ENCODE assay signal across 13 cellular contexts in genomic region chr1:7149080-7149838, GRCh38.
A peak's percentile ranks its signal among the peaks of the same experiment; 100 is the strongest.
DNase-seq lines count a peak whose midpoint lies in the region; FAIRE-seq and TF ChIP-seq lines count a peak whose summit lies in the region.
"Had no signal": no experiment of that assay in that cellular context is flagged by ENCODE, and none has a peak within 500 bp of the region (broad histone marks: within the 10 kb centered on the region; RNA-seq: fewer than 3 reads in every experiment).

No MANE protein-coding gene starts in this region.

- DNase-seq in EH (ENCODE audit: low read depth) = peak; percentile 41
- DNase-seq in bronchial epithelial cell (ENCODE audit: low read depth) = peak; percentile 2
- DNase-seq in iris pigment epithelial cell (ENCODE audit: low read depth) = peak; percentile 18
- peak; percentile 84 for DNase-seq in retinal pigment epithelial cell (ENCODE audit: low read depth)
- DNase-seq in stimulated activated CD4-positive, alpha-beta T cell treated with anti-CD3 and anti-CD28 coated beads, Interleukin-12 subunit alpha, Interleukin-12 subunit beta, amount 100 ng/mL, for 4 hours = no peak
- no peak for DNase-seq in RCC 7860 (ENCODE audit: low spot score)
- DNase-seq in GM03348 (ENCODE audit: low spot score) = no peak
- no peak for DNase-seq in NCI-H1092 treated with DMSO at 0.1 percent for 48 hours (lab: John Stamatoyannopoulos, UW)
- DNase-seq: activated CD4-positive, alpha-beta T cell treated with anti-CD3 and anti-CD28 coated beads for 48 hours; glutamatergic neuron; naive thymus-derived CD4-positive, alpha-beta T cell; NCI-H2227 treated with DMSO at 0.1 percent for 48 hours; stimulated activated CD4-positive, alpha-beta T cell treated with anti-CD3 and anti-CD28 coated beads, Interleukin-4, amount 100 ng/mL, for 1 hour had no signal

- peak overlapping the region; percentile 2 for H3K4me3 ChIP-seq in bronchial epithelial cell (ENCODE audit: low read depth, low read length)
- H3K4me3 ChIP-seq in retinal pigment epithelial cell (ENCODE audit: low read length) = no peak overlapping the region

- FAIRE-seq in bronchial epithelial cell (lab: Jason Lieb, UNC) (no peak), RCC 7860 (lab: Jason Lieb, UNC) (no peak)

- TF ChIP-seq CTCF in bronchial epithelial cell (IDR thresholded peaks at IDR 0.05; ENCODE audit: insufficient read depth, low read length, severe bottlenecking) (no peak), retinal pigment epithelial cell (conservative IDR thresholded peaks at IDR 0.05; ENCODE audit: low read depth, low read length) (no peak)

- no peaks in the 10 kb centered on the region for H3K36me3 ChIP-seq in bronchial epithelial cell (ENCODE audit: control insufficient read depth, insufficient read depth, low read length)

- H3K27me3 ChIP-seq in bronchial epithelial cell (ENCODE audit: control insufficient read depth, insufficient read depth, low read length) = peaks cover 4% of the 10 kb centered on the region

Comparison
In these comparisons a context has a peak if more than half of its experiments do, and no peak if none do; other contexts are left out.
1. DNase-seq: peak in EH (single experiment), bronchial epithelial cell (single experiment), iris pigment epithelial cell (single experiment) and retinal pigment epithelial cell (single experiment); none in stimulated activated CD4-positive, alpha-beta T cell treated with anti-CD3 and anti-CD28 coated beads, Interleukin-12 subunit alpha, Interleukin-12 subunit beta, amount 100 ng/mL, for 4 hours (single experiment), RCC 7860 (single experiment), GM03348 (single experiment) and NCI-H1092 treated with DMSO at 0.1 percent for 48 hours (single experiment).